25 cellular contexts compared by ENCODE assay signal in genomic region chr21:29571949-29572348, GRCh38.
A peak's percentile ranks its signal among the peaks of the same experiment; 100 is the strongest.
DNase-seq lines count a peak whose midpoint lies in the region; ATAC-seq and TF ChIP-seq lines count a peak whose summit lies in the region.
"Had no signal": no experiment of that assay in that cellular context is flagged by ENCODE, and none has a peak within 500 bp of the region (broad histone marks: within the 10 kb centered on the region; RNA-seq: fewer than 3 reads in every experiment).

No MANE protein-coding gene starts in this region.

- TF ChIP-seq CTCF in VCaP (conservative IDR thresholded peaks at IDR 0.05), result no peak

- no peaks in the 10 kb centered on the region for H3K9me3 Mint-ChIP-seq in stimulated activated effector memory CD8-positive, alpha-beta T cell treated with anti-CD3 and anti-CD28 coated beads, Interleukin-12 subunit alpha, Interleukin-12 subunit beta, amount 100 ng/mL, for 72 hours
- H3K9me3 Mint-ChIP-seq: CD8-positive, alpha-beta memory T cell had no signal

- H3K4me3 Mint-ChIP-seq in stimulated activated effector memory CD8-positive, alpha-beta T cell treated with anti-CD3 and anti-CD28 coated beads, Interleukin-12 subunit alpha, Interleukin-12 subunit beta, amount 100 ng/mL, for 72 hours, result no peak overlapping the region
- H3K4me3 Mint-ChIP-seq: CD14-positive monocyte; CD8-positive, alpha-beta memory T cell had no signal

- DNase-seq in NOMO-1 (lab: John Stamatoyannopoulos, UW; ENCODE audit: unreplicated experiment in 2 of 2), result peak; percentile 2 to 41
- DNase-seq in NOMO-1 treated with dmso at 0.1 percent for 144 hours (lab: John Stamatoyannopoulos, UW; ENCODE audit: unreplicated experiment), result no peak
- DNase-seq in NCI-H82 treated with DMSO at 0.1 percent for 48 hours (lab: John Stamatoyannopoulos, UW; ENCODE audit: unreplicated experiment), result peak; percentile 85
- DNase-seq in stimulated activated effector memory CD8-positive, alpha-beta T cell treated with anti-CD3 and anti-CD28 coated beads, Interleukin-12 subunit alpha, Interleukin-12 subunit beta, amount 100 ng/mL, for 72 hours (ENCODE audit: low spot score in 2 of 2), result no peak
- DNase-seq in NCI-H146 treated with DMSO at 0.1 percent for 48 hours (lab: John Stamatoyannopoulos, UW; ENCODE audit: unreplicated experiment), result no peak
- DNase-seq in NCI-H446 (lab: John Stamatoyannopoulos, UW), result no peak
- DNase-seq: 8988T; ACHN; BE2C; CD8-positive, alpha-beta memory T cell; DMS153; GOT3; HCEC 1CT; KG1; MM.1S; NCI-H1105 treated with DMSO at 0.1 percent for 48 hours; NCI-H1694; NCI-H2029 treated with DMSO at 0.1 percent for 48 hours; NCI-H510A treated with DMSO at 0.1 percent for 48 hours; SHP77; T-helper 1 cell had no signal

- no peaks in the 10 kb centered on the region for H3K4me1 Mint-ChIP-seq in stimulated activated effector memory CD8-positive, alpha-beta T cell treated with anti-CD3 and anti-CD28 coated beads, Interleukin-12 subunit alpha, Interleukin-12 subunit beta, amount 100 ng/mL, for 72 hours
- H3K4me1 Mint-ChIP-seq: CD8-positive, alpha-beta memory T cell had no signal

- ATAC-seq in stimulated activated effector memory CD8-positive, alpha-beta T cell treated with anti-CD3 and anti-CD28 coated beads, Interleukin-12 subunit alpha, Interleukin-12 subunit beta, amount 100 ng/mL, for 72 hours, result no peak
- ATAC-seq: Panc1 had no signal

- no peaks in the 10 kb centered on the region for H3K36me3 Mint-ChIP-seq in stimulated activated effector memory CD8-positive, alpha-beta T cell treated with anti-CD3 and anti-CD28 coated beads, Interleukin-12 subunit alpha, Interleukin-12 subunit beta, amount 100 ng/mL, for 72 hours

- H3K27ac ChIP-seq in VCaP, result peak overlapping the region; percentile 7; the same call in 1 of the 2 replicates
- H3K27ac ChIP-seq: RWPE1 had no signal

- H3K27ac Mint-ChIP-seq in stimulated activated effector memory CD8-positive, alpha-beta T cell treated with anti-CD3 and anti-CD28 coated beads, Interleukin-12 subunit alpha, Interleukin-12 subunit beta, amount 100 ng/mL, for 72 hours, result no peak overlapping the region
- H3K27ac Mint-ChIP-seq: CD8-positive, alpha-beta memory T cell had no signal

Comparison
In these comparisons a context has a peak if more than half of its experiments do, and no peak if none do; other contexts are left out.
1. DNase-seq: peak in NOMO-1 (2 of 2) and NCI-H82 treated with DMSO at 0.1 percent for 48 hours (single experiment); none in NOMO-1 treated with dmso at 0.1 percent for 144 hours (single experiment), stimulated activated effector memory CD8-positive, alpha-beta T cell treated with anti-CD3 and anti-CD28 coated beads, Interleukin-12 subunit alpha, Interleukin-12 subunit beta, amount 100 ng/mL, for 72 hours (0 of 2), NCI-H146 treated with DMSO at 0.1 percent for 48 hours (single experiment) and NCI-H446 (0 of 2).